In genomic region chr12:69329669-69330428, GRCh38 we compare ENCODE assay signal across 9 cellular contexts. TPM values are rescaled to one million over a fixed set of nuclear protein-coding genes. Genes with fewer than 3 reads are reported as not detected.
DNase-seq lines count a peak whose midpoint lies in the region; ATAC-seq, FAIRE-seq and TF ChIP-seq lines count a peak whose summit lies in the region.
"Had no signal": no experiment of that assay in that cellular context is flagged by ENCODE, and none has a peak within 500 bp of the region (broad histone marks: within the 10 kb centered on the region; RNA-seq: fewer than 3 reads in every experiment).

No MANE protein-coding gene starts in this region.

- DNase-seq in SIG-M5 treated with dmso at 0.1 percent for 504 hours (lab: John Stamatoyannopoulos, UW; ENCODE audit: unreplicated experiment) = peak; percentile 92
- no peak for DNase-seq in colonic mucosa
- peak; percentile 35 for DNase-seq in small intestine
- DNase-seq in HPDE6-E6E7 (ENCODE audit: extremely low spot score) = no peak
- DNase-seq in chondrocyte (ENCODE audit: low spot score) = no peak

- H3K9me3 ChIP-seq in HEK293 (ENCODE audit: control insufficient read depth, insufficient read depth, low read depth, low read length) (no peaks in the 10 kb centered on the region), colonic mucosa (no peaks in the 10 kb centered on the region), small intestine (ENCODE audit: control insufficient read depth, low read depth) (no peaks in the 10 kb centered on the region)

- POLR2A ChIA-PET in HEK293 (lab: Yijun Ruan, JAX) = no interaction called here

- no peak overlapping the region for H3K27ac ChIP-seq in HEK293 (ENCODE audit: extremely low read depth, low read depth, low read length)
- peak overlapping the region; percentile 86 for H3K27ac ChIP-seq in colonic mucosa
- H3K27ac ChIP-seq in small intestine (ENCODE audit: low read depth in 1 of 2, low read length in 1 of 2) = peak overlapping the region; percentile 60 to 82

- intact Hi-C loops in colonic mucosa (cut with DNase I) = no loop called here

- H3K27ac Mint-ChIP-seq in chondrocyte (ENCODE audit: unreplicated experiment) = no peak overlapping the region

- peaks cover 9% of the 10 kb centered on the region for H3K4me1 Mint-ChIP-seq in chondrocyte (ENCODE audit: low read depth)

- H3K9me3 Mint-ChIP-seq in chondrocyte (ENCODE audit: low read depth) = no peaks in the 10 kb centered on the region

- CTCF ChIA-PET in HEK293 (lab: Yijun Ruan, JAX) = interaction anchor here (0.6 to 1.2 kb wide), 4 partner anchors 27 to 323 kb away, joined by 3 to 4 read pairs (median 4); no protein-coding TSS in a partner anchor

- peak overlapping the region in 1 of 2 donors; percentile 89 for H3K9ac ChIP-seq in colonic mucosa (ENCODE audit: low read depth in 2 of 2, low read length in 2 of 2)

- peaks cover 5% of the 10 kb centered on the region for H3K36me3 Mint-ChIP-seq in chondrocyte (ENCODE audit: low read depth)

- no peak overlapping the region for H3K4me3 Mint-ChIP-seq in chondrocyte (ENCODE audit: unreplicated experiment)

- 8 to 28% (median 14%) methylated on average over 8 of the region's 8 CpGs for WGBS in small intestine, 3 donors

- H3K4me3 ChIP-seq in HEK293 (ENCODE audit: low read depth, low read length) = no peak overlapping the region
- H3K4me3 ChIP-seq in colonic mucosa = no peak overlapping the region
- H3K4me3 ChIP-seq in small intestine (ENCODE audit: low read depth in 1 of 2, low read length in 2 of 2) = peak overlapping the region in 1 of 2 donors; percentile 47

- ATAC-seq in GM19351 (IDR thresholded peaks at IDR 0.05; ENCODE audit: unreplicated experiment) (no peak), GM18502 (IDR thresholded peaks at IDR 0.05; ENCODE audit: poor library complexity, unreplicated experiment) (no peak)

- TF ChIP-seq CTCF in HEK293 (tag by site-specific recombination; IDR thresholded peaks at IDR 0.05) = no peak
- no peak for TF ChIP-seq CTCF in colonic mucosa (IDR thresholded peaks at IDR 0.05)
- no peak for TF ChIP-seq CTCF in chondrocyte (IDR thresholded peaks at IDR 0.05)

- no peaks in the 10 kb centered on the region for H3K27me3 ChIP-seq in colonic mucosa
- no peaks in the 10 kb centered on the region for H3K27me3 ChIP-seq in small intestine (ENCODE audit: control insufficient read depth in 2 of 2, insufficient read depth in 2 of 2, low read length in 2 of 2)

- peaks cover 66% of the 10 kb centered on the region for H3K27me3 Mint-ChIP-seq in chondrocyte (ENCODE audit: low read depth)

- FAIRE-seq in small intestine (lab: Jason Lieb, UNC) = no peak

- no peaks in the 10 kb centered on the region; the same call in 1 of the 2 replicates for H3K4me1 ChIP-seq in HEK293 (ENCODE audit: control insufficient read depth, insufficient read depth, low read length)
- H3K4me1 ChIP-seq in colonic mucosa = no peaks in the 10 kb centered on the region
- H3K4me1 ChIP-seq in small intestine (ENCODE audit: control insufficient read depth in 2 of 2, insufficient read depth in 1 of 2, low read depth in 1 of 2, low read length in 1 of 2) = no peaks in the 10 kb centered on the region

- H3K36me3 ChIP-seq in HEK293 (ENCODE audit: control insufficient read depth in 2 of 2, insufficient read depth in 1 of 2, low read length in 2 of 2) = no peaks in the 10 kb centered on the region
- no peaks in the 10 kb centered on the region for H3K36me3 ChIP-seq in colonic mucosa
- H3K36me3 ChIP-seq in small intestine (ENCODE audit: control insufficient read depth in 2 of 2, insufficient read depth in 2 of 2, low read length in 2 of 2) = no peaks in the 10 kb centered on the region

TF ChIP-seq in HEK293, 187 proteins besides CTCF, POLR2A, EP300 and RAD21 (continues in another document):
- TF ChIP-seq ZNF558 (tag by site-specific recombination; IDR thresholded peaks at IDR 0.05) (no peak), GFI1B (tag by site-specific recombination; IDR thresholded peaks at IDR 0.05) (no peak), GLI2 (tag by site-specific recombination; IDR thresholded peaks at IDR 0.05; ENCODE audit: borderline replicate concordance, low read depth) (no peak), SALL2 (tag by site-specific recombination; IDR thresholded peaks at IDR 0.05; ENCODE audit: borderline replicate concordance) (no peak), ZFP3 (tag by site-specific recombination; IDR thresholded peaks at IDR 0.05; ENCODE audit: low read depth) (no peak), KLF16 (tag by site-specific recombination; IDR thresholded peaks at IDR 0.05) (no peak), PRDM2 (tag by site-specific recombination; IDR thresholded peaks at IDR 0.05; ENCODE audit: borderline replicate concordance) (no peak), ZNF121 (tag by site-specific recombination; IDR thresholded peaks at IDR 0.05) (no peak), ZNF600 (tag by site-specific recombination; IDR thresholded peaks at IDR 0.05) (no peak), ZNF311 (tag by site-specific recombination; IDR thresholded peaks at IDR 0.05; ENCODE audit: borderline replicate concordance) (no peak)
- TF ChIP-seq, protein P1, sequence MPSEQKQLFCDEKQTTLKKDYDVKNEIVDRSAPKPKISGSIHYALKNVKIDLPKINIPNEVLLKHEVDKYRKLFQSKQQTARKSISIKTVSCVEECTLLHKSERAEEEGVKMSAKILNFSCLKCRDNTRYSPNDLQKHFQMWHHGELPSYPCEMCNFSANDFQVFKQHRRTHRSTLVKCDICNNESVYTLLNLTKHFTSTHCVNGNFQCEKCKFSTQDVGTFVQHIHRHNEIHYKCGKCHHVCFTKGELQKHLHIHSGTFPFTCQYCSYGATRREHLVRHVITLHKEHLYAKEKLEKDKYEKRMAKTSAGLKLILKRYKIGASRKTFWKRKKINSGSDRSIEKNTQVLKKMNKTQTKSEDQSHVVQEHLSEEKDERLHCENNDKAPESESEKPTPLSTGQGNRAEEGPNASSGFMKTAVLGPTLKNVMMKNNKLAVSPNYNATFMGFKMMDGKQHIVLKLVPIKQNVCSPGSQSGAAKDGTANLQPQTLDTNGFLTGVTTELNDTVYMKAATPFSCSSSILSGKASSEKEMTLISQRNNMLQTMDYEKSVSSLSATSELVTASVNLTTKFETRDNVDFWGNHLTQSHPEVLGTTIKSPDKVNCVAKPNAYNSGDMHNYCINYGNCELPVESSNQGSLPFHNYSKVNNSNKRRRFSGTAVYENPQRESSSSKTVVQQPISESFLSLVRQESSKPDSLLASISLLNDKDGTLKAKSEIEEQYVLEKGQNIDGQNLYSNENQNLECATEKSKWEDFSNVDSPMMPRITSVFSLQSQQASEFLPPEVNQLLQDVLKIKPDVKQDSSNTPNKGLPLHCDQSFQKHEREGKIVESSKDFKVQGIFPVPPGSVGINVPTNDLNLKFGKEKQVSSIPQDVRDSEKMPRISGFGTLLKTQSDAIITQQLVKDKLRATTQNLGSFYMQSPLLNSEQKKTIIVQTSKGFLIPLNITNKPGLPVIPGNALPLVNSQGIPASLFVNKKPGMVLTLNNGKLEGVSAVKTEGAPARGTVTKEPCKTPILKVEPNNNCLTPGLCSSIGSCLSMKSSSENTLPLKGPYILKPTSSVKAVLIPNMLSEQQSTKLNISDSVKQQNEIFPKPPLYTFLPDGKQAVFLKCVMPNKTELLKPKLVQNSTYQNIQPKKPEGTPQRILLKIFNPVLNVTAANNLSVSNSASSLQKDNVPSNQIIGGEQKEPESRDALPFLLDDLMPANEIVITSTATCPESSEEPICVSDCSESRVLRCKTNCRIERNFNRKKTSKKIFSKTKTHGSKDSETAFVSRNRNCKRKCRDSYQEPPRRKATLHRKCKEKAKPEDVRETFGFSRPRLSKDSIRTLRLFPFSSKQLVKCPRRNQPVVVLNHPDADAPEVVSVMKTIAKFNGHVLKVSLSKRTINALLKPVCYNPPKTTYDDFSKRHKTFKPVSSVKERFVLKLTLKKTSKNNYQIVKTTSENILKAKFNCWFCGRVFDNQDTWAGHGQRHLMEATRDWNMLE (tag by site-specific recombination; conservative IDR thresholded peaks at IDR 0.05; ENCODE audit: low read depth) = no peak

RNA-seq across cellular contexts. Expression of gene LYZ, which starts 18.3 kb away (rescaled TPM):
- total RNA-seq in colonic mucosa (100 to 1,000 TPM in 1 of 2 donors, 10 to 100 TPM in 1; 20.6 to 162 TPM), chondrocyte (not detected in 3 replicates)
- polyA plus RNA-seq in small intestine = 100 to 1,000 TPM in 2 of 3 donors, 10 to 100 TPM in 1; 69.6 to 836 (median 280) TPM
- total RNA-seq: pulmonary artery endothelial cell had no signal

RNA-seq across cellular contexts. Expression of gene YEATS4, which starts 29.7 kb away (rescaled TPM):
- total RNA-seq in colonic mucosa = 10 to 100 TPM; 16.4 to 18.2 TPM
- 10 to 100 TPM; 12.5 to 23.0 (median 15.7) TPM for polyA plus RNA-seq in small intestine
- total RNA-seq in chondrocyte = 13.5 to 16.3 TPM (median 14.2 TPM) in 3 replicates

Comparison
In these comparisons a context has a peak if more than half of its experiments do, and no peak if none do; other contexts are left out.
1. DNase-seq: peak in SIG-M5 treated with dmso at 0.1 percent for 504 hours (single experiment) and small intestine (single experiment); none in colonic mucosa (single experiment), HPDE6-E6E7 (single experiment) and chondrocyte (single experiment).
2. RNA of gene LYZ, which starts 18.3 kb away (total RNA-seq): 20.6 to 162 TPM in colonic mucosa; not detected in chondrocyte; every median in the first group is over 10 times any median in the second.